In the genomic region with DNA sequence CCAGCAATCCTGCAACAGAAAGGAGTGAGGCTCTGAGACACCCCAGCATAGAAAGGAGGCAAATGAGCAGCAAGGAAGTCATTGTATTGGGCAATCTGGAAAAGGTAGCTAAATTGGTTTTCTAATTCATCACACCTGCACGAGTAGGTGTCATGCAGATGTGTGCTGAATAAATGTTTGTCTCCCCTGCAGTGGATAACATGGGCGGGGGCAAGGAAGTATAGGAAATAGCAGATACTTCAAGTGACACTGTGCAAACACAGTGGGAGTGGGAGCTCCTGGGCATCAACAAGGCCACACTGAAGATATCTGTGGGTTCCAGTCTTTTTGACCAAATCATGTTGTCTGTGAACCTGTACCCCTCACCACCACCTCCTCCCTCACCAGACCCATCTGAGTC, we compare ENCODE assay signal across 27 cellular contexts. TPM values are rescaled to one million over a fixed set of nuclear protein-coding genes. Genes with fewer than 3 reads are reported as not detected.
"Had no signal": no experiment of that assay in that cellular context is flagged by ENCODE, and none has a peak within 500 bp of the region (broad histone marks: within the 10 kb centered on the region; RNA-seq: fewer than 3 reads in every experiment).

No MANE protein-coding gene starts in this region.

- H3K4me1 ChIP-seq: heart left ventricle, right atrium auricular region, stomach, upper lobe of left lung, uterus had no signal

- ATAC-seq: esophagus mucosa, heart left ventricle, left lobe of liver, natural killer cell had no signal

- H3K9me3 ChIP-seq: ovary, right atrium auricular region, thoracic aorta, uterus had no signal

- DNase-seq: effector memory CD4-positive, alpha-beta T cell; heart left ventricle; hippocampal formation; mammary epithelial cell; natural killer cell; nucleus accumbens; ovary; small intestine; stimulated activated CD4-positive, alpha-beta T cell treated with anti-CD3 and anti-CD28 coated beads, Interleukin-12 subunit alpha, Interleukin-12 subunit beta, amount 100 ng/mL, for 4 hours; stimulated activated naive CD4-positive, alpha-beta T cell; stomach; substantia nigra; uterus had no signal

- H3K27ac ChIP-seq: heart left ventricle, ovary, right atrium auricular region, stomach, thoracic aorta, upper lobe of left lung, uterus had no signal

- H3K4me3 ChIP-seq: heart left ventricle, ovary, right atrium auricular region, stomach, thoracic aorta, upper lobe of left lung, uterus had no signal

- H3K27me3 ChIP-seq: heart left ventricle, ovary, right atrium auricular region, stomach, upper lobe of left lung, uterus had no signal

- H3K36me3 ChIP-seq: heart left ventricle, ovary, right atrium auricular region, stomach, thoracic aorta, upper lobe of left lung, uterus had no signal

RNA-seq across cellular contexts. Expression of a gene that starts 14.4 kb away (rescaled TPM):
- total RNA-seq: esophagus mucosa, fibroblast of lung, frontal cortex, glomerular endothelial cell, heart left ventricle, kidney epithelial cell, left lobe of liver, lower leg skin, mammary epithelial cell, mucosa of gallbladder, natural killer cell, neural crest cell, ovary, posterior vena cava, right atrium auricular region, stomach, thoracic aorta, upper lobe of left lung, uterus had no signal

RNA-seq across cellular contexts. Expression of a gene that starts 29.6 kb away (rescaled TPM):
- total RNA-seq: esophagus mucosa, fibroblast of lung, frontal cortex, glomerular endothelial cell, heart left ventricle, kidney epithelial cell, left lobe of liver, lower leg skin, mammary epithelial cell, myocyte, natural killer cell, neural crest cell, ovary, posterior vena cava, right atrium auricular region, stomach, thoracic aorta had no signal

RNA-seq across cellular contexts. Expression of a gene that starts 50.9 kb away (rescaled TPM):
- total RNA-seq: esophagus mucosa, fibroblast of lung, frontal cortex, glomerular endothelial cell, heart left ventricle, kidney epithelial cell, left lobe of liver, lower leg skin, mammary epithelial cell, mucosa of gallbladder, myocyte, natural killer cell, neural crest cell, posterior vena cava, right atrium auricular region, stomach, thoracic aorta, upper lobe of left lung, uterus had no signal
